In the genomic region with DNA sequence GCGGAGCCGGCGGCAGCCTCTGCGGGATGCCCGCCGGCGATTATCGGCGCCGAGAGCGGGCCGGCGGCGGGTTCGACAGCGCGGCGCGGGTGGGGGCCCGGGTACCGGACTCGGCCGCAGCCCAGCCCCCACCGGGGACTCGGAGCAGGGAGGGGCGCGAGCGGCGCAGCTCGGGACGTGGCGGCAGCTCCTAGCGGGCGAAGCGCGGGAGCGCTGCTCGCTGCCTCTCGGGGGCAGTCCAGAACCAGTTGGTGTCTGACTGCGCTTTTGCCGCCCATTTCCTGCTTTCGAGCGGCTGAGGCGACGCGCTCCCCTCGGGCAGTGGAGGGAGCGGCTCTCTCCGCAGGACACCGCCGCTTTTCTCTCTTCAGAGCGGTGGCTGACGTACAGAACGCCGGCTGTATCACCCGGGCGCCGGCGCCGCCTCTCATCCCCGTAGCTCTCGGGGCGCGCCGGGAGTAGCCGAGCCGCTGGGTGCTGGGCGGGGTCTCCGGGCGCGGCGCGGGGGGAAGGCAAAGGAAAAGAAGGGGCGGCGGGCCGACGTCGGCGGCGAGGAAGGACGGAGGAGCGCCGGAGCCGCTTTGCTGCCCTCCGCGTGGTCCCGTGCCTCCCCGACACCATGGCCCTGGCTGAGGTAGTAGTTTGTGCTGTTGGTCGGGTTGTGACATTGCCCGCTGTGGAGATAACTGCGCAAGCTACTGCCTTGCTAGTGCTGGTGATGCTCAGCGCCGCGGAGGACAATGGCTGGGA, we compare ENCODE assay signal across 8 cellular contexts.
DNase-seq lines count a peak whose midpoint lies in the region; ATAC-seq and TF ChIP-seq lines count a peak whose summit lies in the region.

No MANE protein-coding gene starts in this region.

- ATAC-seq in GM21526 (IDR thresholded peaks at IDR 0.05; ENCODE audit: low FRiP score, unreplicated experiment) (peak; percentile 73), Panc1 (peak; percentile 91)
- ATAC-seq in natural killer cell treated with Interleukin-12 subunit alpha and Interleukin-12 subunit beta and Interleukin-15 and Interleukin-18, amount 100 ng/mL, for 72 hours, result peak; percentile 86 to 87

- peak overlapping the region; percentile 100 for H3K27ac Mint-ChIP-seq in natural killer cell treated with Interleukin-12 subunit alpha and Interleukin-12 subunit beta and Interleukin-15 and Interleukin-18, amount 100 ng/mL, for 72 hours

- no peaks in the 10 kb centered on the region for H3K36me3 Mint-ChIP-seq in natural killer cell treated with Interleukin-12 subunit alpha and Interleukin-12 subunit beta and Interleukin-15 and Interleukin-18, amount 100 ng/mL, for 72 hours

- in situ Hi-C loops in Panc1 (cut with HindIII; ENCODE audit: low pct_unique_long_range_greater_than_20kb, low sequenced_read_pairs), result loop anchor here (25.0 kb wide), 1 partner anchor 184 kb away; no protein-coding TSS in a partner anchor

- H3K36me3 ChIP-seq in Panc1 (ENCODE audit: control insufficient read depth, insufficient read depth, low read length), result no peaks in the 10 kb centered on the region

- DNase-seq in DMS53 treated with DMSO at 0.1 percent for 48 hours (lab: John Stamatoyannopoulos, UW; ENCODE audit: unreplicated experiment) (peak; percentile 85), HuH-7 (ENCODE audit: low spot score) (peak; percentile 77), Panc1 (ENCODE audit: low read depth, low spot score) (no peak), fibroblast of mammary gland (ENCODE audit: low read depth) (peak; percentile 85)
- DNase-seq in activated T-helper 1 cell treated with anti-CD3 and anti-CD28 coated beads, Interleukin-2, amount 50 U/mL, for 16 hours (ENCODE audit: low read depth in 1 of 2, low spot score in 1 of 2), result peak; percentile 50 to 75
- DNase-seq in natural killer cell treated with Interleukin-12 subunit alpha and Interleukin-12 subunit beta and Interleukin-15 and Interleukin-18, amount 100 ng/mL, for 72 hours (ENCODE audit: low spot score), result peak; percentile 89
- peak; percentile 85 for DNase-seq in stimulated activated naive CD4-positive, alpha-beta T cell treated with Interleukin-2 at 50 U/mL for 16 hours (lab: John Stamatoyannopoulos, UW)

- peak overlapping the region; percentile 91 for H3K4me3 Mint-ChIP-seq in natural killer cell treated with Interleukin-12 subunit alpha and Interleukin-12 subunit beta and Interleukin-15 and Interleukin-18, amount 100 ng/mL, for 72 hours

- H3K9me3 ChIP-seq in Panc1 (ENCODE audit: control insufficient read depth, insufficient read depth, low read depth, low read length), result no peaks in the 10 kb centered on the region

- peaks cover 25% of the 10 kb centered on the region for H3K4me1 ChIP-seq in Panc1 (ENCODE audit: control insufficient read depth, insufficient read depth, low read length)

- CTCF ChIA-PET in Panc1 (lab: Charles Lee), result interaction anchor here (1.3 kb wide), 1 partner anchor 191 kb away, joined by 10 read pairs; no protein-coding TSS in a partner anchor

- BruUV-seq in Panc1 (replicated peaks; lab: Mats Ljungman, UMichigan), result no TSS peak

- intact Hi-C loops in Panc1 (cut with micrococcal nuclease; ENCODE audit: unreplicated experiment), result loop anchor here (5.0 to 10.0 kb wide), 2 partner anchors 189 to 462 kb away; no protein-coding TSS in a partner anchor

- H3K4me1 Mint-ChIP-seq in natural killer cell treated with Interleukin-12 subunit alpha and Interleukin-12 subunit beta and Interleukin-15 and Interleukin-18, amount 100 ng/mL, for 72 hours (ENCODE audit: low read depth in 2 of 2), result peaks cover 30 to 50% of the 10 kb centered on the region in 2 donors

- H3K27me3 Mint-ChIP-seq in natural killer cell treated with Interleukin-12 subunit alpha and Interleukin-12 subunit beta and Interleukin-15 and Interleukin-18, amount 100 ng/mL, for 72 hours, result no peaks in the 10 kb centered on the region

- H3K4me3 ChIP-seq in Panc1 (ENCODE audit: low read depth in 2 of 2, low read length in 2 of 2) (peak overlapping the region; percentile 89 to 98), fibroblast of mammary gland (ENCODE audit: control insufficient read depth, low read depth, low read length) (peak overlapping the region; percentile 76)

- peak overlapping the region; percentile 94 for H3K27ac ChIP-seq in Panc1 (ENCODE audit: low read length)

- POLR2A ChIA-PET in Panc1 (lab: Charles Lee), result interaction anchor here (0.6 to 1.8 kb wide), 5 partner anchors 10 to 149 kb away, joined by 4 to 10 read pairs (median 5); no protein-coding TSS in a partner anchor

- no peaks in the 10 kb centered on the region for H3K9me3 Mint-ChIP-seq in natural killer cell treated with Interleukin-12 subunit alpha and Interleukin-12 subunit beta and Interleukin-15 and Interleukin-18, amount 100 ng/mL, for 72 hours

- H3K27me3 ChIP-seq in Panc1 (ENCODE audit: control insufficient read depth, insufficient read depth, low read length), result no peaks in the 10 kb centered on the region

- TF ChIP-seq CTCF in Panc1 (IDR thresholded peaks at IDR 0.05) (peak; percentile 63), fibroblast of mammary gland (conservative IDR thresholded peaks at IDR 0.05; ENCODE audit: control insufficient read depth, insufficient read depth, low read depth, low read length) (no peak)
